ENCODE assay signal across 13 cellular contexts in genomic region chr5:102794677-102795331, GRCh38. TPM values are rescaled to one million over a fixed set of nuclear protein-coding genes. Genes with fewer than 3 reads are reported as not detected.
DNase-seq lines count a peak whose midpoint lies in the region; ATAC-seq lines count a peak whose summit lies in the region.
"Had no signal": no experiment of that assay in that cellular context is flagged by ENCODE, and none has a peak within 500 bp of the region (broad histone marks: within the 10 kb centered on the region; RNA-seq: fewer than 3 reads in every experiment).

No MANE protein-coding gene starts in this region.

- H3K27ac ChIP-seq in HUES64 (ENCODE audit: low read depth, low read length): no peak overlapping the region
- peak overlapping the region; percentile 78 for H3K27ac ChIP-seq in right cardiac atrium (ENCODE audit: low read length)
- H3K27ac ChIP-seq: BLaER1 treated with 17β-estradiol and CSF1 and Interleukin-3, amounts not matched to agents 10 nM and 100 nM; skin epidermis had no signal

- no peaks in the 10 kb centered on the region for H3K9me3 ChIP-seq in HUES64 (ENCODE audit: insufficient read depth, low read depth, low read length)
- no peaks in the 10 kb centered on the region for H3K9me3 ChIP-seq in right cardiac atrium (ENCODE audit: control insufficient read depth, low read length)
- H3K9me3 ChIP-seq: BLaER1 treated with 17β-estradiol and CSF1 and Interleukin-3, amounts not matched to agents 10 nM and 100 nM had no signal

- no peaks in the 10 kb centered on the region for H3K36me3 ChIP-seq in HUES64 (ENCODE audit: insufficient read depth, low read length)
- H3K36me3 ChIP-seq: BLaER1 treated with 17β-estradiol and CSF1 and Interleukin-3, amounts not matched to agents 10 nM and 100 nM had no signal

- intact Hi-C loops in right cardiac atrium (cut with DNase I): no loop called here

- 57% methylated on average over 3 of the region's 3 CpGs for WGBS in HUES64
- 72% methylated on average over 3 of the region's 3 CpGs for WGBS in right cardiac atrium

- 0 out of 2 replicates have a peak overlapping the region, but pooled peaks have one; percentile 16 for H3K9ac ChIP-seq in HUES64 (ENCODE audit: low read depth, low read length)
- H3K9ac ChIP-seq: BLaER1 treated with 17β-estradiol and CSF1 and Interleukin-3, amounts not matched to agents 10 nM and 100 nM had no signal

- ATAC-seq in right cardiac atrium: peak in 1 of 2 donors; percentile 43
- ATAC-seq in GM18870 (IDR thresholded peaks at IDR 0.05; ENCODE audit: unreplicated experiment): no peak
- ATAC-seq: activated CD4-positive, CD25-positive, alpha-beta regulatory T cell treated with anti-CD3 and anti-CD28 coated beads, Interleukin-2, amount 50 U/mL, for 24 hours had no signal

- H3K27me3 ChIP-seq in HUES64 (ENCODE audit: insufficient read depth, low read length) (no peaks in the 10 kb centered on the region), right cardiac atrium (ENCODE audit: control insufficient read depth, insufficient read depth) (no peaks in the 10 kb centered on the region)
- H3K27me3 ChIP-seq: BLaER1 treated with 17β-estradiol and CSF1 and Interleukin-3, amounts not matched to agents 10 nM and 100 nM had no signal

- H3K4me3 ChIP-seq in HUES64 (ENCODE audit: low read length) (no peak overlapping the region), right cardiac atrium (ENCODE audit: low read length) (peak overlapping the region; percentile 39)
- H3K4me3 ChIP-seq: BLaER1 treated with 17β-estradiol and CSF1 and Interleukin-3, amounts not matched to agents 10 nM and 100 nM; skin epidermis had no signal

- peaks cover 73% of the 10 kb centered on the region for H3K4me1 ChIP-seq in HUES64 (ENCODE audit: insufficient read depth, low read length)
- H3K4me1 ChIP-seq in right cardiac atrium (ENCODE audit: control insufficient read depth, insufficient read depth, low read length): no peaks in the 10 kb centered on the region

- peak; percentile 52 for DNase-seq in DMS153 (lab: John Stamatoyannopoulos, UW)
- peak; percentile 97 for DNase-seq in NCI-H748 (lab: John Stamatoyannopoulos, UW; ENCODE audit: unreplicated experiment)
- peak in 1 of 3 donors; percentile 6 for DNase-seq in right cardiac atrium
- DNase-seq in stimulated activated naive CD4-positive, alpha-beta T cell treated with Interleukin-2 at 50 U/mL for 16 hours (lab: John Stamatoyannopoulos, UW): no peak
- DNase-seq in medulla oblongata (ENCODE audit: extremely low spot score): no peak
- no peak for DNase-seq in activated CD8-positive, alpha-beta memory T cell treated with anti-CD3 and anti-CD28 coated beads for 24 hours
- DNase-seq: hippocampal formation, MM.1S had no signal

RNA-seq across cellular contexts. Expression of gene PAM, which starts 39.7 kb away (rescaled TPM):
- polyA plus RNA-seq in HUES64 (2013, experiment 1 of 2): 52.6 TPM
- 68.5 TPM for polyA plus RNA-seq in HUES64 (2013, experiment 2 of 2)
- total RNA-seq in right cardiac atrium: 1,000 to 10,000 TPM; 3,384 to 4,784 (median 3,891) TPM
- polyA plus RNA-seq in right cardiac atrium: 4,213 TPM

Comparison
In these comparisons a context has a peak if more than half of its experiments do, and no peak if none do; other contexts are left out.
1. DNase-seq: peak in DMS153 (single experiment) and NCI-H748 (single experiment); none in stimulated activated naive CD4-positive, alpha-beta T cell treated with Interleukin-2 at 50 U/mL for 16 hours (single experiment), medulla oblongata (single experiment) and activated CD8-positive, alpha-beta memory T cell treated with anti-CD3 and anti-CD28 coated beads for 24 hours (single experiment).